ENCODE assay signal across 13 cellular contexts in genomic region chr1:1229770-1230169, GRCh38. TPM values are rescaled to one million over a fixed set of nuclear protein-coding genes. Genes with fewer than 3 reads are reported as not detected.
A peak's percentile ranks its signal among the peaks of the same experiment; 100 is the strongest.
DNase-seq lines count a peak whose midpoint lies in the region; ATAC-seq and TF ChIP-seq lines count a peak whose summit lies in the region.
"Had no signal": no experiment of that assay in that cellular context is flagged by ENCODE, and none has a peak within 500 bp of the region (broad histone marks: within the 10 kb centered on the region; RNA-seq: fewer than 3 reads in every experiment).

No MANE protein-coding gene starts in this region.

- no peak for DNase-seq in activated naive CD4-positive, alpha-beta T cell treated with anti-CD3 and anti-CD28 coated beads for 36 hours
- DNase-seq in activated naive CD4-positive, alpha-beta T cell treated with anti-CD3 and anti-CD28 coated beads, Interleukin-2, amount 50 U/mL, for 16 hours, result no peak
- no peak for DNase-seq in T-helper 17 cell
- no peak for DNase-seq in fibroblast of lung (ENCODE audit: low read depth in 2 of 2)
- no peak for DNase-seq in stimulated activated naive B cell treated with anti-CD40 and anti-IgM and Interleukin-4, amounts not matched to agents 10 μg/mL and 1 μg/mL and 100 μg/mL, for 72 hours
- DNase-seq in NCI-H1436 (lab: John Stamatoyannopoulos, UW), result no peak
- DNase-seq in NCI-H2029 treated with DMSO at 0.1 percent for 48 hours (lab: John Stamatoyannopoulos, UW), result no peak
- DNase-seq: C1 segment of cervical spinal cord, caudate nucleus, foreskin keratinocyte, NCI-H69 had no signal

- ATAC-seq in T-helper 17 cell (no peak), GM19455 (IDR thresholded peaks at IDR 0.05; ENCODE audit: unreplicated experiment) (no peak)
- no peak for ATAC-seq in stimulated activated naive B cell treated with anti-CD40 and anti-IgM and Interleukin-4, amounts not matched to agents 10 μg/mL and 1 μg/mL and 100 μg/mL, for 72 hours (replicated peaks)
- ATAC-seq: foreskin keratinocyte had no signal

- H3K4me1 ChIP-seq in fibroblast of lung (ENCODE audit: control insufficient read depth, extremely low read depth, insufficient read depth, low read length), result peaks cover 7% of the 10 kb centered on the region
- H3K4me1 ChIP-seq: foreskin keratinocyte had no signal

- no peak overlapping the region for H2AFZ ChIP-seq in fibroblast of lung (ENCODE audit: low read length)

- peak overlapping the region; percentile 75 for H3K4me2 ChIP-seq in fibroblast of lung (ENCODE audit: extremely low read depth, insufficient read depth, low read length)

- H3K4me3 Mint-ChIP-seq in activated naive CD4-positive, alpha-beta T cell treated with anti-CD3 and anti-CD28 coated beads for 36 hours, result peak overlapping the region; percentile 39
- H3K4me3 Mint-ChIP-seq in T-helper 17 cell, result peak overlapping the region; percentile 91
- peak overlapping the region; percentile 15 to 87 for H3K4me3 Mint-ChIP-seq in stimulated activated naive B cell treated with anti-CD40 and anti-IgM and Interleukin-4, amounts not matched to agents 10 μg/mL and 1 μg/mL and 100 μg/mL, for 72 hours

- intact Hi-C loops in activated naive CD4-positive, alpha-beta T cell treated with anti-CD3 and anti-CD28 coated beads for 36 hours (cut with micrococcal nuclease), result loop anchor here (2.0 to 10.0 kb wide), 4 partner anchors 21 to 195 kb away; partner anchors contain the start of gene UBE2J2

- peaks cover 29% of the 10 kb centered on the region for H3K36me3 Mint-ChIP-seq in activated naive CD4-positive, alpha-beta T cell treated with anti-CD3 and anti-CD28 coated beads for 36 hours (ENCODE audit: low read depth)
- peaks cover 2% of the 10 kb centered on the region for H3K36me3 Mint-ChIP-seq in T-helper 17 cell (ENCODE audit: low read depth)
- peaks cover 27 to 41% of the 10 kb centered on the region in 2 donors for H3K36me3 Mint-ChIP-seq in stimulated activated naive B cell treated with anti-CD40 and anti-IgM and Interleukin-4, amounts not matched to agents 10 μg/mL and 1 μg/mL and 100 μg/mL, for 72 hours

- H3K9me3 Mint-ChIP-seq in activated naive CD4-positive, alpha-beta T cell treated with anti-CD3 and anti-CD28 coated beads for 36 hours, result no peaks in the 10 kb centered on the region
- H3K9me3 Mint-ChIP-seq in stimulated activated naive B cell treated with anti-CD40 and anti-IgM and Interleukin-4, amounts not matched to agents 10 μg/mL and 1 μg/mL and 100 μg/mL, for 72 hours, result no peaks in the 10 kb centered on the region

- no peak overlapping the region for H3K9ac ChIP-seq in fibroblast of lung (ENCODE audit: insufficient read depth, low read length)

- no peak overlapping the region for H3K27ac ChIP-seq in fibroblast of lung (ENCODE audit: insufficient read depth, low read length)

- no peak for TF ChIP-seq CTCF in fibroblast of lung (conservative IDR thresholded peaks at IDR 0.05 in 1 of 2, IDR thresholded peaks at IDR 0.05 in 1 of 2; ENCODE audit: low read depth in 1 of 2, low read length in 2 of 2)

- no peak overlapping the region for H3K4me3 ChIP-seq in fibroblast of lung (replicated peaks in 1 of 4; ENCODE audit: control extremely low read depth in 1 of 4, insufficient read depth in 1 of 4, low read depth in 3 of 4, low read length in 4 of 4)

- H3K27ac Mint-ChIP-seq in activated naive CD4-positive, alpha-beta T cell treated with anti-CD3 and anti-CD28 coated beads for 36 hours, result no peak overlapping the region
- H3K27ac Mint-ChIP-seq in T-helper 17 cell, result peak overlapping the region; percentile 94
- peak overlapping the region; percentile 70 for H3K27ac Mint-ChIP-seq in stimulated activated naive B cell treated with anti-CD40 and anti-IgM and Interleukin-4, amounts not matched to agents 10 μg/mL and 1 μg/mL and 100 μg/mL, for 72 hours

- no peaks in the 10 kb centered on the region for H4K20me1 ChIP-seq in fibroblast of lung (ENCODE audit: control insufficient read depth, extremely low read depth, insufficient read depth, low read length)

- peaks cover 32% of the 10 kb centered on the region for H3K36me3 ChIP-seq in fibroblast of lung (ENCODE audit: control insufficient read depth, insufficient read depth, low read length)

- peaks cover 79% of the 10 kb centered on the region for H3K79me2 ChIP-seq in fibroblast of lung (ENCODE audit: control insufficient read depth, insufficient read depth, low read length)

- no peaks in the 10 kb centered on the region for H3K27me3 ChIP-seq in fibroblast of lung (ENCODE audit: control insufficient read depth, insufficient read depth, low read length)
- H3K27me3 ChIP-seq: foreskin keratinocyte had no signal

- CTCF ChIA-PET in activated naive CD4-positive, alpha-beta T cell treated with anti-CD3 and anti-CD28 coated beads for 36 hours (lab: Charles Lee), result interaction anchor here (0.6 to 2.2 kb wide), 3 partner anchors 107 to 110 kb away, joined by 3 to 9 read pairs (median 3); no protein-coding TSS in a partner anchor

- H3K27me3 Mint-ChIP-seq in activated naive CD4-positive, alpha-beta T cell treated with anti-CD3 and anti-CD28 coated beads for 36 hours (ENCODE audit: low read depth), result no peaks in the 10 kb centered on the region
- no peaks in the 10 kb centered on the region for H3K27me3 Mint-ChIP-seq in T-helper 17 cell
- H3K27me3 Mint-ChIP-seq in stimulated activated naive B cell treated with anti-CD40 and anti-IgM and Interleukin-4, amounts not matched to agents 10 μg/mL and 1 μg/mL and 100 μg/mL, for 72 hours, result no peaks in the 10 kb centered on the region

- no peaks in the 10 kb centered on the region for H3K9me3 ChIP-seq in T-helper 17 cell (ENCODE audit: control insufficient read depth, low read length, poor library complexity, severe bottlenecking)
- H3K9me3 ChIP-seq in fibroblast of lung (ENCODE audit: control insufficient read depth, insufficient read depth, low read depth, low read length), result no peaks in the 10 kb centered on the region

- peaks cover 42% of the 10 kb centered on the region for H3K4me1 Mint-ChIP-seq in activated naive CD4-positive, alpha-beta T cell treated with anti-CD3 and anti-CD28 coated beads for 36 hours (ENCODE audit: low read depth)
- peaks cover 28% of the 10 kb centered on the region for H3K4me1 Mint-ChIP-seq in T-helper 17 cell
- peaks cover 29 to 47% of the 10 kb centered on the region in 2 donors for H3K4me1 Mint-ChIP-seq in stimulated activated naive B cell treated with anti-CD40 and anti-IgM and Interleukin-4, amounts not matched to agents 10 μg/mL and 1 μg/mL and 100 μg/mL, for 72 hours

RNA-seq across cellular contexts. Expression of gene SDF4, which starts 2.0 kb away (rescaled TPM):
- total RNA-seq in activated naive CD4-positive, alpha-beta T cell treated with anti-CD3 and anti-CD28 coated beads for 36 hours, result 10 to 100 TPM; 74.7 to 79.5 TPM
- total RNA-seq in T-helper 17 cell (100 to 1,000 TPM; 129 to 146 TPM), fibroblast of lung (81.9 and 127 TPM in 2 replicates)
- 133 and 180 TPM in 2 replicates for polyA plus RNA-seq in fibroblast of lung
- polyA plus RNA-seq in fibroblast of lung (2012), result 157 and 221 TPM in 2 replicates
- polyA minus RNA-seq in fibroblast of lung (ENCODE audit: low replicate concordance), result 90.8 and 94.6 TPM in 2 replicates

RNA-seq across cellular contexts. Expression of gene B3GALT6, which starts 2.3 kb away (rescaled TPM):
- 1 to 10 TPM; 8.7 to 9.9 TPM for total RNA-seq in activated naive CD4-positive, alpha-beta T cell treated with anti-CD3 and anti-CD28 coated beads for 36 hours
- total RNA-seq in T-helper 17 cell (1 to 10 TPM; 8.4 to 9.4 TPM), fibroblast of lung (19.3 and 19.5 TPM in 2 replicates)
- 15.7 and 17.9 TPM in 2 replicates for polyA plus RNA-seq in fibroblast of lung
- polyA plus RNA-seq in fibroblast of lung (2012), result 20.9 and 21.0 TPM in 2 replicates
- 6.5 and 12.0 TPM in 2 replicates for polyA minus RNA-seq in fibroblast of lung (ENCODE audit: low replicate concordance)

RNA-seq across cellular contexts. Expression of gene TNFRSF4, which starts 15.8 kb away (rescaled TPM):
- 100 to 1,000 TPM; 107 to 110 TPM for total RNA-seq in activated naive CD4-positive, alpha-beta T cell treated with anti-CD3 and anti-CD28 coated beads for 36 hours
- 100 to 1,000 TPM in 1 of 2 donors, 10 to 100 TPM in 1; 94.7 to 127 TPM for total RNA-seq in T-helper 17 cell
- total RNA-seq in fibroblast of lung, result under 0.01 and 0.17 TPM in 2 replicates
- polyA plus RNA-seq in fibroblast of lung, result 0.05 TPM in 1 of 2 replicates, not detected in the other
- 0.10 and 0.33 TPM in 2 replicates for polyA plus RNA-seq in fibroblast of lung (2012)
- not detected in 2 replicates for polyA minus RNA-seq in fibroblast of lung (ENCODE audit: low replicate concordance)
- total RNA-seq: foreskin keratinocyte, SK-MEL-5 had no signal
- polyA plus RNA-seq: foreskin keratinocyte had no signal

RNA-seq across cellular contexts. Expression of gene C1QTNF12, which starts 16.8 kb away (rescaled TPM):
- 1 to 10 TPM; 6.0 to 7.8 TPM for total RNA-seq in activated naive CD4-positive, alpha-beta T cell treated with anti-CD3 and anti-CD28 coated beads for 36 hours
- total RNA-seq in T-helper 17 cell (1 to 10 TPM in 1 of 2 donors, under 1 TPM in 1; 0.91 to 2.0 TPM), fibroblast of lung (1.0 and 4.1 TPM in 2 replicates)
- polyA plus RNA-seq in fibroblast of lung, result 0.27 and 0.60 TPM in 2 replicates
- 1.1 and 3.0 TPM in 2 replicates for polyA plus RNA-seq in fibroblast of lung (2012)
- 0.59 TPM in 1 of 2 replicates, not detected in the other for polyA minus RNA-seq in fibroblast of lung (ENCODE audit: low replicate concordance)
- total RNA-seq: SK-MEL-5 had no signal

RNA-seq across cellular contexts. Expression of gene TNFRSF18, which starts 23.4 kb away (rescaled TPM):
- total RNA-seq in activated naive CD4-positive, alpha-beta T cell treated with anti-CD3 and anti-CD28 coated beads for 36 hours, result 10 to 100 TPM; 30.7 to 31.0 TPM
- total RNA-seq in T-helper 17 cell, result 10 to 100 TPM; 47.9 to 80.4 TPM
- 0.77 and 1.3 TPM in 2 replicates for total RNA-seq in fibroblast of lung
- 0.10 TPM in 1 of 2 replicates, not detected in the other for polyA plus RNA-seq in fibroblast of lung
- polyA plus RNA-seq in fibroblast of lung (2012), result 0.10 and 0.41 TPM in 2 replicates
- polyA minus RNA-seq in fibroblast of lung (ENCODE audit: low replicate concordance), result not detected in 2 replicates
- total RNA-seq: SK-MEL-5 had no signal

Comparison
In these comparisons a context has a peak if more than half of its experiments do, and no peak if none do; other contexts are left out.
1. H3K4me3 Mint-ChIP-seq: peak in every context shown above with its lines; median percentile 91 in T-helper 17 cell; 51 in stimulated activated naive B cell treated with anti-CD40 and anti-IgM and Interleukin-4, amounts not matched to agents 10 μg/mL and 1 μg/mL and 100 μg/mL, for 72 hours; 39 in activated naive CD4-positive, alpha-beta T cell treated with anti-CD3 and anti-CD28 coated beads for 36 hours.
2. RNA of gene TNFRSF4, which starts 15.8 kb away (total RNA-seq): 94.7 to 127 TPM in T-helper 17 cell and 107 to 110 TPM in activated naive CD4-positive, alpha-beta T cell treated with anti-CD3 and anti-CD28 coated beads for 36 hours; under 0.01 to 0.17 TPM in fibroblast of lung; every median in the first group is over 10 times any median in the second.